Comparison of ENCODE assay signal across 10 cellular contexts in the genomic region with DNA sequence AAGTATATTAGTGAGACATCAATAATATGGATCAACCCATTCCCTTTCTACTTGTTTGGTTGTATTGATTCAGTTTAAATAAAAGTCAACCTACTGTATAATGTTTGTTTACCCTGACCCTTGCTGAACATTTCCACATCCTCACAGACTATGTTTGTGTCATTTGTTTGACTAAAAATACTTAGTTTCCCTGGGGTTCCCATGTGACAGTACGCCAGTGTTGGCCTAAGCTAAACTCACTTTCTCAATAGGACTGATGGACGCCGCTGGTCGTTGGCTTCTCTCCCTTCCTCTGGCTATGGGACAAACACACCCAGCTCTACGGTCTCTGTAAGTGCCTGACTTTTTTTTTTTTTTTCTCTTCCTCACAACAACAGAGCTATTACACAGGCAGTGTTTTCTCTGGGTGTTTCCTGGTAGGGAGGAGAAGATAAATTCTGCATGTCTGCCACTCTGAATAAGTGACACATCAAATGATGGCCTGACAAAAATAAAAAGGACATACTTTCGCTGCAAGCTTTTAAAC.
DNase-seq lines count a peak whose midpoint lies in the region; ATAC-seq, FAIRE-seq and TF ChIP-seq lines count a peak whose summit lies in the region.
"Had no signal": no experiment of that assay in that cellular context is flagged by ENCODE, and none has a peak within 500 bp of the region (broad histone marks: within the 10 kb centered on the region; RNA-seq: fewer than 3 reads in every experiment).

No MANE protein-coding gene starts in this region.

- H3K36me3 Mint-ChIP-seq in natural killer cell treated with Interleukin-12 subunit alpha and Interleukin-12 subunit beta and Interleukin-15 and Interleukin-18, amount 100 ng/mL, for 72 hours: no peaks in the 10 kb centered on the region

- no peak for TF ChIP-seq POLR2A in adrenal gland (IDR thresholded peaks at IDR 0.05)
- TF ChIP-seq POLR2A in GM12892 (IDR thresholded peaks at IDR 0.05; ENCODE audit: low read depth, low read length): no peak

- H3K27ac Mint-ChIP-seq in natural killer cell treated with Interleukin-12 subunit alpha and Interleukin-12 subunit beta and Interleukin-15 and Interleukin-18, amount 100 ng/mL, for 72 hours: no peak overlapping the region

- DNase-seq in AG20443 (ENCODE audit: low spot score) (peak; percentile 55), adrenal gland (peak; percentile 34 to 86 (median 64)), cardiac septum (ENCODE audit: low spot score) (peak; percentile 81), pancreas (peak in 3 of 6 donors; percentile 24 to 29 (median 24)), GM12892 (ENCODE audit: insufficient read length) (no peak), SW 1271 (lab: John Stamatoyannopoulos, UW) (no peak)
- DNase-seq in natural killer cell treated with Interleukin-12 subunit alpha and Interleukin-12 subunit beta and Interleukin-15 and Interleukin-18, amount 100 ng/mL, for 72 hours (ENCODE audit: low spot score): no peak
- DNase-seq in activated CD8-positive, alpha-beta memory T cell treated with anti-CD3 and anti-CD28 coated beads for 24 hours: no peak
- DNase-seq: activated CD4-positive, CD25-positive, alpha-beta regulatory T cell treated with anti-CD3 and anti-CD28 coated beads, Interleukin-2, amount 50 U/mL, for 72 hours had no signal

- H3K4me1 Mint-ChIP-seq in natural killer cell treated with Interleukin-12 subunit alpha and Interleukin-12 subunit beta and Interleukin-15 and Interleukin-18, amount 100 ng/mL, for 72 hours (ENCODE audit: low read depth in 2 of 2): peaks cover 0 to 6% of the 10 kb centered on the region in 2 donors

- 31 to 40% (median 36%) methylated on average over 6 of the region's 6 CpGs for WGBS in adrenal gland, 4 donors
- 48 to 53% methylated on average over 6 of the region's 6 CpGs for WGBS in pancreas, 2 donors

- H3K27ac ChIP-seq in adrenal gland (peak overlapping the region in 4 of 5 donors; percentile 9 to 47 (median 30)), pancreas (peak overlapping the region in 3 of 4 donors; percentile 47 to 66 (median 53))
- H3K27ac ChIP-seq: BLaER1 treated with 17β-estradiol and CSF1 and Interleukin-3, amounts not matched to agents 10 nM and 100 nM had no signal

- FAIRE-seq in pancreas (lab: Jason Lieb, UNC): peak; percentile 60
- FAIRE-seq in GM12892 (lab: Jason Lieb, UNC): no peak

- H3K4me3 Mint-ChIP-seq in natural killer cell treated with Interleukin-12 subunit alpha and Interleukin-12 subunit beta and Interleukin-15 and Interleukin-18, amount 100 ng/mL, for 72 hours: no peak overlapping the region

- H3K9me3 ChIP-seq in adrenal gland (replicated peaks in 1 of 3) (no peaks in the 10 kb centered on the region), pancreas (no peaks in the 10 kb centered on the region)
- H3K9me3 ChIP-seq: BLaER1 treated with 17β-estradiol and CSF1 and Interleukin-3, amounts not matched to agents 10 nM and 100 nM had no signal

- no peaks in the 10 kb centered on the region for H3K27me3 ChIP-seq in adrenal gland
- H3K27me3 ChIP-seq in pancreas: no peaks in the 10 kb centered on the region
- H3K27me3 ChIP-seq: BLaER1 treated with 17β-estradiol and CSF1 and Interleukin-3, amounts not matched to agents 10 nM and 100 nM had no signal

- peak; percentile 60 to 90 (median 88) for ATAC-seq in pancreas
- no peak for ATAC-seq in natural killer cell treated with Interleukin-12 subunit alpha and Interleukin-12 subunit beta and Interleukin-15 and Interleukin-18, amount 100 ng/mL, for 72 hours

- H3K36me3 ChIP-seq in adrenal gland (replicated peaks in 1 of 2): no peaks in the 10 kb centered on the region
- no peaks in the 10 kb centered on the region for H3K36me3 ChIP-seq in pancreas

- H3K9me3 Mint-ChIP-seq in natural killer cell treated with Interleukin-12 subunit alpha and Interleukin-12 subunit beta and Interleukin-15 and Interleukin-18, amount 100 ng/mL, for 72 hours: no peaks in the 10 kb centered on the region

- peaks cover 11 to 31% of the 10 kb centered on the region in 2 donors for H3K4me1 ChIP-seq in adrenal gland (replicated peaks in 1 of 2)
- peaks cover 0 to 12% (median 5%) of the 10 kb centered on the region in 3 donors for H3K4me1 ChIP-seq in pancreas
- H3K4me1 ChIP-seq: BLaER1 treated with 17β-estradiol and CSF1 and Interleukin-3, amounts not matched to agents 10 nM and 100 nM had no signal

- no peak for TF ChIP-seq CTCF in adrenal gland (IDR thresholded peaks at IDR 0.05)
- no peak for TF ChIP-seq CTCF in pancreas (IDR thresholded peaks at IDR 0.05)

- H3K27me3 Mint-ChIP-seq in natural killer cell treated with Interleukin-12 subunit alpha and Interleukin-12 subunit beta and Interleukin-15 and Interleukin-18, amount 100 ng/mL, for 72 hours: no peaks in the 10 kb centered on the region

- intact Hi-C loops in adrenal gland (cut with DNase I) (no loop called here), cardiac septum (cut with DNase I) (loop anchor here (2.0 to 5.0 kb wide), 3 partner anchors 33 to 108 kb away; no protein-coding TSS in a partner anchor), pancreas (cut with DNase I) (no loop called here)

- H3K4me3 ChIP-seq in adrenal gland: peak overlapping the region in 1 of 4 donors; percentile 7
- no peak overlapping the region for H3K4me3 ChIP-seq in pancreas
- H3K4me3 ChIP-seq: BLaER1 treated with 17β-estradiol and CSF1 and Interleukin-3, amounts not matched to agents 10 nM and 100 nM had no signal

Comparison
In these comparisons a context has a peak if more than half of its experiments do, and no peak if none do; other contexts are left out.
1. DNase-seq: peak in AG20443 (single experiment), adrenal gland (7 of 7) and cardiac septum (single experiment); none in natural killer cell treated with Interleukin-12 subunit alpha and Interleukin-12 subunit beta and Interleukin-15 and Interleukin-18, amount 100 ng/mL, for 72 hours (single experiment), GM12892 (single experiment), activated CD8-positive, alpha-beta memory T cell treated with anti-CD3 and anti-CD28 coated beads for 24 hours (single experiment) and SW 1271 (0 of 2).
2. ATAC-seq: peak in pancreas (4 of 4); none in natural killer cell treated with Interleukin-12 subunit alpha and Interleukin-12 subunit beta and Interleukin-15 and Interleukin-18, amount 100 ng/mL, for 72 hours (0 of 2).